Comparison of ENCODE assay signal across 11 cellular contexts in the genomic region with DNA sequence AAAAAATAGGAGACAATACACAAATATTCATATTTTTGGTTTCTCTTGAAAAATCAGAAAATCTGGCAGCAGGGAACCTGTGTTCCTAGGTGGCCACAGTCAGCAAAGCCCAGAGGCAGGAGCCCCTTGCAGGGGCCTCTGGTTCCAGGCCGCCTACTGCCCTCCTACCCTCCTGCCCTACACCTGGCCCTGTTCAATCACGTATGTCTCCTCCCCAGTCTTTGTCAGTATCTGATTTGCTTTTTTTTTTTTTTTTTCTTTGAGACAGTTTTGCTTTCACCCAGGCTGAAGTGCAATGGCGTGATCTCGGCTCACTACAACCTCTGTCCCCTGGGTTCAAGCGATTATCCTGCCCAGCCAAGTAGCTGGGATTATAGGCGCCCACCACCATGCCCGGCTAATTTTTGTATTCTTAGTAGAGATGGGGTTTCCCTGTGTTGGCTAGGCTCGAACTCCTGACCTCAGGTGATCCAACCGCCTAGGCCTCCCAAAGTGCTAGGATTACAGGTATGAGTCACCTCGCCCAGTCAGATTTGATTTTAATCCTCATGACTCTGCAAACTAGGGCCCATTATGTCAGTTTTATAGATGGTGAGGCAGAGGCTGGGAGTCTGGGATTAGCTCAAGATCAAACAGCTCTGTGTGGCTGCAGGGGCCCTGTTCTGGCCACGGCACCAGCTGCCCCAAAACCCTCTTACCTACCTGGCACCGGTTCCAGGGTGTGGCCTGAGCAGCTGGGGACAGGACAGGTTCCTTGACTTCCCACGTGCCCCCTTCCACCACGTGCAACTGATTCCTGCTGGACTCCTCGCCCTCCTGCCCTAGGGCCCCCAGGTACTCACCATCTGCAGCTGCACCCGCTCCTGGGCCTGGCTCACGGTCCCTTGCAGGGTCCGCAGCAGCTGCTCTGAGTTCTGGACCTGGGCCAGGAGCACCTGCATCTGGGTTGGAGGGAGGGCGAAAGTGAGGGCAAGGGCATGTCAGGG. TPM values are rescaled to one million over a fixed set of nuclear protein-coding genes. Genes with fewer than 3 reads are reported as not detected.
DNase-seq lines count a peak whose midpoint lies in the region; ATAC-seq, FAIRE-seq and TF ChIP-seq lines count a peak whose summit lies in the region.
"Had no signal": no experiment of that assay in that cellular context is flagged by ENCODE, and none has a peak within 500 bp of the region (broad histone marks: within the 10 kb centered on the region; RNA-seq: fewer than 3 reads in every experiment).

No MANE protein-coding gene starts in this region.

- no peak overlapping the region for H3K27ac Mint-ChIP-seq in activated naive CD4-positive, alpha-beta T cell treated with anti-CD3 and anti-CD28 coated beads, Interleukin-2, amount 50 U/mL, for 72 hours
- no peak overlapping the region for H3K27ac Mint-ChIP-seq in activated naive CD4-positive, alpha-beta T cell treated with anti-CD3 and anti-CD28 coated beads, Interleukin-2, amount 10 ng/mL, durations not matched to agents 7 days and 5 days

- H3K9me3 Mint-ChIP-seq in activated naive CD4-positive, alpha-beta T cell treated with anti-CD3 and anti-CD28 coated beads, Interleukin-2, amount 50 U/mL, for 72 hours: no peaks in the 10 kb centered on the region
- H3K9me3 Mint-ChIP-seq in activated naive CD4-positive, alpha-beta T cell treated with anti-CD3 and anti-CD28 coated beads, Interleukin-2, amount 10 ng/mL, durations not matched to agents 7 days and 5 days: no peaks in the 10 kb centered on the region
- H3K9me3 Mint-ChIP-seq: nephron had no signal

- no peak for TF ChIP-seq POLR2A in body of pancreas (IDR thresholded peaks at IDR 0.05)

- H3K36me3 ChIP-seq in bronchial epithelial cell (ENCODE audit: control insufficient read depth, insufficient read depth, low read length): peaks cover 15% of the 10 kb centered on the region
- H3K36me3 ChIP-seq in upper lobe of right lung: peaks cover 57% of the 10 kb centered on the region
- peaks cover 0 to 9% of the 10 kb centered on the region in 2 donors for H3K36me3 ChIP-seq in body of pancreas (replicated peaks in 1 of 2; ENCODE audit: insufficient read depth in 1 of 2, low read depth in 2 of 2)

- 80 to 84% methylated on average over 17 to 18 of the region's 19 CpGs for WGBS in body of pancreas, 2 donors

- no peak for TF ChIP-seq CTCF in bronchial epithelial cell (IDR thresholded peaks at IDR 0.05; ENCODE audit: insufficient read depth, low read length, severe bottlenecking)
- no peak for TF ChIP-seq CTCF in upper lobe of right lung (IDR thresholded peaks at IDR 0.05)
- no peak for TF ChIP-seq CTCF in body of pancreas (IDR thresholded peaks at IDR 0.05)

- intact Hi-C loops in upper lobe of right lung (cut with DNase I) (no loop called here), body of pancreas (cut with DNase I) (no loop called here)

- no peaks in the 10 kb centered on the region for H3K36me3 Mint-ChIP-seq in activated naive CD4-positive, alpha-beta T cell treated with anti-CD3 and anti-CD28 coated beads, Interleukin-2, amount 50 U/mL, for 72 hours
- peaks cover 19% of the 10 kb centered on the region for H3K36me3 Mint-ChIP-seq in activated naive CD4-positive, alpha-beta T cell treated with anti-CD3 and anti-CD28 coated beads, Interleukin-2, amount 10 ng/mL, durations not matched to agents 7 days and 5 days

- H3K4me3 Mint-ChIP-seq in activated naive CD4-positive, alpha-beta T cell treated with anti-CD3 and anti-CD28 coated beads, Interleukin-2, amount 10 ng/mL, durations not matched to agents 7 days and 5 days: no peak overlapping the region
- H3K4me3 Mint-ChIP-seq: nephron had no signal

- H3K9me3 ChIP-seq in upper lobe of right lung (no peaks in the 10 kb centered on the region), body of pancreas (no peaks in the 10 kb centered on the region)

- no peaks in the 10 kb centered on the region for H3K27me3 Mint-ChIP-seq in activated naive CD4-positive, alpha-beta T cell treated with anti-CD3 and anti-CD28 coated beads, Interleukin-2, amount 10 ng/mL, durations not matched to agents 7 days and 5 days

- H3K27ac ChIP-seq in upper lobe of right lung: no peak overlapping the region
- no peak overlapping the region for H3K27ac ChIP-seq in body of pancreas

- H3K4me3 ChIP-seq in bronchial epithelial cell (ENCODE audit: low read depth, low read length) (no peak overlapping the region), upper lobe of right lung (no peak overlapping the region), body of pancreas (no peak overlapping the region)

- no peaks in the 10 kb centered on the region for H3K4me1 Mint-ChIP-seq in activated naive CD4-positive, alpha-beta T cell treated with anti-CD3 and anti-CD28 coated beads, Interleukin-2, amount 10 ng/mL, durations not matched to agents 7 days and 5 days
- H3K4me1 Mint-ChIP-seq: nephron had no signal

- no peak for FAIRE-seq in bronchial epithelial cell (lab: Jason Lieb, UNC)
- FAIRE-seq: endothelial cell of umbilical vein had no signal

- no peaks in the 10 kb centered on the region for H3K4me1 ChIP-seq in upper lobe of right lung
- H3K4me1 ChIP-seq in body of pancreas: no peaks in the 10 kb centered on the region

- CTCF ChIA-PET in activated naive CD4-positive, alpha-beta T cell treated with anti-CD3 and anti-CD28 coated beads, Interleukin-2, amount 10 ng/mL, durations not matched to agents 7 days and 5 days (lab: Charles Lee): interaction anchor here (0.6 to 1.7 kb wide), 2 partner anchors 12 to 35 kb away, joined by 3 to 4 read pairs; no protein-coding TSS in a partner anchor

- H3K27me3 ChIP-seq in bronchial epithelial cell (ENCODE audit: control insufficient read depth, insufficient read depth, low read length): no peaks in the 10 kb centered on the region
- H3K27me3 ChIP-seq in upper lobe of right lung: no peaks in the 10 kb centered on the region
- no peaks in the 10 kb centered on the region for H3K27me3 ChIP-seq in body of pancreas

- DNase-seq in activated naive CD4-positive, alpha-beta T cell treated with anti-CD3 and anti-CD28 coated beads, Interleukin-2, amount 50 U/mL, for 72 hours (ENCODE audit: low spot score in 2 of 2): no peak
- DNase-seq in activated naive CD4-positive, alpha-beta T cell treated with anti-CD3 and anti-CD28 coated beads, Interleukin-2, amount 10 ng/mL, durations not matched to agents 7 days and 5 days: no peak
- DNase-seq in NCI-H510A treated with DMSO at 0.1 percent for 48 hours (lab: John Stamatoyannopoulos, UW) (peak; percentile 54), bronchial epithelial cell (ENCODE audit: low read depth) (peak; percentile 47), upper lobe of right lung (no peak), mucosa of gallbladder (ENCODE audit: low spot score) (no peak), body of pancreas (no peak)
- DNase-seq in effector CD4-positive, alpha-beta T cell: no peak
- DNase-seq: anterior cingulate cortex had no signal

- ATAC-seq in activated naive CD4-positive, alpha-beta T cell treated with anti-CD3 and anti-CD28 coated beads, Interleukin-2, amount 50 U/mL, for 72 hours: peak; percentile 29 to 35
- peak; percentile 16 for ATAC-seq in upper lobe of right lung
- ATAC-seq in body of pancreas: no peak

RNA-seq across cellular contexts. Expression of a gene that starts 14.7 kb away (rescaled TPM):
- 10 to 100 TPM; 20.7 to 25.1 TPM for total RNA-seq in activated naive CD4-positive, alpha-beta T cell treated with anti-CD3 and anti-CD28 coated beads, Interleukin-2, amount 50 U/mL, for 72 hours
- total RNA-seq in bronchial epithelial cell (20.3 and 30.0 TPM in 2 replicates), upper lobe of right lung (23.4 TPM), mucosa of gallbladder (35.1 TPM), body of pancreas (100 to 1,000 TPM in 1 of 2 donors, 10 to 100 TPM in 1; 27.2 to 118 TPM)

RNA-seq across cellular contexts. Expression of a gene that starts 21.4 kb away (rescaled TPM):
- total RNA-seq in activated naive CD4-positive, alpha-beta T cell treated with anti-CD3 and anti-CD28 coated beads, Interleukin-2, amount 50 U/mL, for 72 hours: 1 to 10 TPM in 1 of 2 donors, under 1 TPM in 1; 0.32 to 1.2 TPM
- total RNA-seq in bronchial epithelial cell (not detected in 2 replicates), upper lobe of right lung (not detected), mucosa of gallbladder (1.4 TPM), body of pancreas (not detected)
- total RNA-seq: endothelial cell of umbilical vein had no signal

RNA-seq across cellular contexts. Expression of a gene that starts 32.1 kb away (rescaled TPM):
- total RNA-seq in activated naive CD4-positive, alpha-beta T cell treated with anti-CD3 and anti-CD28 coated beads, Interleukin-2, amount 50 U/mL, for 72 hours: 1 to 10 TPM; 4.7 to 7.4 TPM
- total RNA-seq in bronchial epithelial cell (under 0.01 and 0.13 TPM in 2 replicates), upper lobe of right lung (0.46 TPM), mucosa of gallbladder (0.83 TPM), body of pancreas (not detected)

RNA-seq across cellular contexts. Expression of a gene that starts 40.4 kb away (rescaled TPM):
- 10 to 100 TPM; 94.5 to 96.8 TPM for total RNA-seq in activated naive CD4-positive, alpha-beta T cell treated with anti-CD3 and anti-CD28 coated beads, Interleukin-2, amount 50 U/mL, for 72 hours
- total RNA-seq in bronchial epithelial cell: 19.2 and 21.5 TPM in 2 replicates
- 36.3 TPM for total RNA-seq in upper lobe of right lung
- total RNA-seq in mucosa of gallbladder: 39.2 TPM
- total RNA-seq in body of pancreas: 10 to 100 TPM; 20.0 to 65.6 TPM

RNA-seq across cellular contexts. Expression of a gene that starts 46.7 kb away (rescaled TPM):
- total RNA-seq in activated naive CD4-positive, alpha-beta T cell treated with anti-CD3 and anti-CD28 coated beads, Interleukin-2, amount 50 U/mL, for 72 hours: 10 to 100 TPM; 41.1 to 55.5 TPM
- total RNA-seq in bronchial epithelial cell (4.2 and 6.7 TPM in 2 replicates), upper lobe of right lung (51.9 TPM), mucosa of gallbladder (88.1 TPM), body of pancreas (10 to 100 TPM; 21.5 to 77.1 TPM)

Comparison
In these comparisons a context has a peak if more than half of its experiments do, and no peak if none do; other contexts are left out.
1. DNase-seq: peak in NCI-H510A treated with DMSO at 0.1 percent for 48 hours (single experiment) and bronchial epithelial cell (single experiment); none in activated naive CD4-positive, alpha-beta T cell treated with anti-CD3 and anti-CD28 coated beads, Interleukin-2, amount 50 U/mL, for 72 hours (0 of 2), activated naive CD4-positive, alpha-beta T cell treated with anti-CD3 and anti-CD28 coated beads, Interleukin-2, amount 10 ng/mL, durations not matched to agents 7 days and 5 days (single experiment), upper lobe of right lung (single experiment), mucosa of gallbladder (single experiment), body of pancreas (0 of 4) and effector CD4-positive, alpha-beta T cell (single experiment).